Comparison of ENCODE assay signal across 9 cellular contexts in the genomic region with DNA sequence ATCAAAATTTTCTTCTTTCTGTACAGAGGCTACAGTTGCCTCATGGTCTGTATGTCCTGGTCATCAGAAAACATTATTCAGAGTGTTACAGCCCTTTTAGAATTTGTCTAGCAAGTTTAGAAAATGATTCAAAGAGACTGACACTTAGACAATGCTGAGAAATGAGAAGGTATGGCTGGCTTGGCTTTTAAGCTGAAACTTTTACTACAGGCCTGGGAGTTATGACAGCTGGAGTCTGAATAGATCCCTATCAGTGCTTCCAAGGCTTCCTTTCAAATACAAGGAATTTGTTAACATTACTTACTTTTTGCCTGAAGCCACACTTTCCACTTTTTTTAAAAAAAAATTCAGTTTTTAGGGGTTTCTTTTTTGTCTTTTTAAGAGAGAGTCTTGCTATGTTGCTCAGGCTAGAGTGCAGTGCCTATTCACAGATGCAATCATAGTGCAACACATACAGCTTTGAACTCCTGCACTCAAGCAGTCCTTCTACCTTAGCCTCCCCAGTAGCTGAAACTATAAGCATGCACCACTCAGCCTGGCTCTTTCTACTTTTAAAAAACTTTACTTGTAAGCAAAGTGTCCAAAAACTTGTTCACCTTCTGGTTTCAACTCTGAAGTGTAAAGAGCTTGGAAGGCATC.
"Had no signal": no experiment of that assay in that cellular context is flagged by ENCODE, and none has a peak within 500 bp of the region (broad histone marks: within the 10 kb centered on the region; RNA-seq: fewer than 3 reads in every experiment).

No MANE protein-coding gene starts in this region.

- H3K36me3 ChIP-seq: HAP-1 had no signal

- H3K4me3 ChIP-seq: GM23248, HAP-1 had no signal

- ATAC-seq: HCT116, HepG2 had no signal

- H3K9me3 ChIP-seq: HAP-1 had no signal

- FAIRE-seq: HepG2 had no signal

- H3K27ac ChIP-seq: GM23248, HL-60 had no signal

- H2AFZ ChIP-seq: GM23248 had no signal

- DNase-seq: GM23248, GOT3, H7, HFFc6, KG1 had no signal

- H3K4me1 ChIP-seq: HAP-1 had no signal

- H3K9ac ChIP-seq: GM23248 had no signal
